17 cellular contexts compared by ENCODE assay signal in genomic region chr5:411728-412127, GRCh38. TPM values are rescaled to one million over a fixed set of nuclear protein-coding genes. Genes with fewer than 3 reads are reported as not detected.
DNase-seq lines count a peak whose midpoint lies in the region; ATAC-seq, FAIRE-seq and TF ChIP-seq lines count a peak whose summit lies in the region.
"Had no signal": no experiment of that assay in that cellular context is flagged by ENCODE, and none has a peak within 500 bp of the region (broad histone marks: within the 10 kb centered on the region; RNA-seq: fewer than 3 reads in every experiment).

No MANE protein-coding gene starts in this region.

- H3K27ac Mint-ChIP-seq in MCF 10A (ENCODE audit: low read depth, unreplicated experiment), result no peak overlapping the region
- no peak overlapping the region for H3K27ac Mint-ChIP-seq in HFFc6
- H3K27ac Mint-ChIP-seq: memory B cell had no signal

- H3K9me3 ChIP-seq in mammary epithelial cell (replicated peaks; ENCODE audit: insufficient read depth, low read length), result no peaks in the 10 kb centered on the region
- no peaks in the 10 kb centered on the region for H3K9me3 ChIP-seq in H1 (ENCODE audit: insufficient read depth in 2 of 2, low read depth in 1 of 2, low read length in 1 of 2)
- H3K9me3 ChIP-seq: neutrophil, thyroid gland had no signal

- no peak overlapping the region for H2BK15ac ChIP-seq in H1 (ENCODE audit: low read length)

- no peak for ATAC-seq in foreskin keratinocyte
- ATAC-seq: HCT116 had no signal

- dilution Hi-C loops in mammary epithelial cell (cut with HindIII; ENCODE audit: low sequenced_read_pairs), result no loop called here

- TF ChIP-seq EP300 in H1 (IDR thresholded peaks at IDR 0.05; ENCODE audit: borderline replicate concordance in 1 of 2, low read depth in 2 of 2, low read length in 2 of 2), result no peak

- WGBS in mammary epithelial cell (ENCODE audit: low coverage, missing lambda C conversion rate), result 76% methylated on average over 8 of the region's 13 CpGs
- 83% methylated on average over 13 of the region's 13 CpGs; no CpG with 5 or more reads in 1 of the 2 experiments for WGBS in H1 (ENCODE audit: extremely low coverage in 1 of 2, insufficient coverage in 1 of 2, insufficient read length in 1 of 2, insufficient replicate concordance in 2 of 2, low coverage in 1 of 2, low lambda C conversion rate in 2 of 2, missing lambda C conversion rate in 1 of 2), 2 experiments

- H3K4me1 Mint-ChIP-seq in MCF 10A (ENCODE audit: insufficient read depth, unreplicated experiment), result peaks cover 25% of the 10 kb centered on the region
- peaks cover 44% of the 10 kb centered on the region for H3K4me1 Mint-ChIP-seq in HFFc6 (ENCODE audit: low read depth)
- H3K4me1 Mint-ChIP-seq: memory B cell had no signal

- H3K9ac ChIP-seq in mammary epithelial cell (ENCODE audit: insufficient read depth, low read length) (no peak overlapping the region), H1 (replicated peaks in 1 of 4; ENCODE audit: extremely low read depth in 1 of 4, low read depth in 3 of 4, low read length in 3 of 4) (no peak overlapping the region; a peak in 1 of 7 replicates)

- no peak overlapping the region for H2AK5ac ChIP-seq in H1 (ENCODE audit: low read depth, low read length)

- H2BK5ac ChIP-seq in H1 (ENCODE audit: low read depth, low read length), result no peak overlapping the region

- POLR2A ChIA-PET in MCF 10A (lab: Yijun Ruan, JAX) (interaction anchor here (0.7 kb wide), 1 partner anchor 37 kb away, joined by 3 read pairs; no protein-coding TSS in a partner anchor), H1 (lab: Charles Lee; ENCODE audit: partially characterized antibody) (interaction anchor here (1.5 kb wide), 1 partner anchor 10 kb away, joined by 4 read pairs; no protein-coding TSS in a partner anchor)

- TF ChIP-seq CTCF in mammary epithelial cell (conservative IDR thresholded peaks at IDR 0.05 in 1 of 2, IDR thresholded peaks at IDR 0.05 in 1 of 2; ENCODE audit: extremely low read depth in 1 of 2, insufficient read depth in 1 of 2, low read depth in 1 of 2, low read length in 2 of 2), result no peak
- no peak for TF ChIP-seq CTCF in MCF 10A (IDR thresholded peaks at IDR 0.05; ENCODE audit: unreplicated experiment)
- TF ChIP-seq CTCF in H1 (IDR thresholded peaks at IDR 0.05; ENCODE audit: control extremely low read depth in 1 of 3, insufficient read depth in 1 of 3, low read depth in 1 of 3, low read length in 3 of 3), result no peak
- TF ChIP-seq CTCF in HFFc6 (IDR thresholded peaks at IDR 0.05), result no peak
- TF ChIP-seq CTCF in foreskin keratinocyte (conservative IDR thresholded peaks at IDR 0.05), result no peak

- no peak overlapping the region for H3K4me3 Mint-ChIP-seq in MCF 10A (ENCODE audit: unreplicated experiment)
- no peak overlapping the region for H3K4me3 Mint-ChIP-seq in HFFc6
- H3K4me3 Mint-ChIP-seq: activated naive CD8-positive, alpha-beta T cell treated with anti-CD3 and anti-CD28 coated beads, Interleukin-2, amount 10 ng/mL, durations not matched to agents 7 days and 5 days; memory B cell had no signal

- no peak overlapping the region for H4K91ac ChIP-seq in H1 (replicated peaks; ENCODE audit: insufficient read length, low read length)

- no peaks in the 10 kb centered on the region for H4K20me1 ChIP-seq in mammary epithelial cell (ENCODE audit: insufficient read depth, low read length)
- H4K20me1 ChIP-seq in H1 (replicated peaks in 1 of 2; ENCODE audit: control insufficient read depth in 1 of 2, insufficient read depth in 2 of 2, low read length in 2 of 2), result no peaks in the 10 kb centered on the region

- no peak overlapping the region for H3K56ac ChIP-seq in H1 (replicated peaks; ENCODE audit: insufficient read length, low read depth, low read length)

- no peak overlapping the region for H3K23ac ChIP-seq in H1 (ENCODE audit: insufficient read length)

- no peak for FAIRE-seq in H1 (lab: Jason Lieb, UNC)

- in situ Hi-C loops in mammary epithelial cell (cut with MboI; ENCODE audit: low sequenced_read_pairs in 2 of 2), result no loop called here

- TF ChIP-seq RAD21 in H1 (IDR thresholded peaks at IDR 0.05 in 1 of 2, conservative IDR thresholded peaks at IDR 0.05 in 1 of 2; ENCODE audit: low read depth in 2 of 2, low read length in 2 of 2), result no peak

- no peaks in the 10 kb centered on the region for H3K79me2 ChIP-seq in mammary epithelial cell (ENCODE audit: insufficient read depth, low read length)
- H3K79me2 ChIP-seq in H1 (ENCODE audit: control insufficient read depth in 1 of 2, insufficient read depth in 2 of 2, low read length in 2 of 2), result no peaks in the 10 kb centered on the region

- CTCF ChIA-PET in mammary epithelial cell (lab: Charles Lee; ENCODE audit: low non-redundant PET), result no interaction called here
- CTCF ChIA-PET in MCF 10A (lab: Yijun Ruan, JAX), result interaction anchor here (1.2 kb wide), 1 partner anchor 33 kb away, joined by 3 read pairs; no protein-coding TSS in a partner anchor
- CTCF ChIA-PET in H1 (lab: Charles Lee; ENCODE audit: partially characterized antibody), result interaction anchor here (1.0 to 9.1 kb wide), 4 partner anchors 10 to 36 kb away, joined by 4 to 99 read pairs (median 6); no protein-coding TSS in a partner anchor

- H4K5ac ChIP-seq in H1 (ENCODE audit: insufficient read length, low read depth, low read length), result no peak overlapping the region

- H3K27ac ChIP-seq in mammary epithelial cell (ENCODE audit: insufficient read depth, low read depth, low read length) (no peak overlapping the region), H1 (ENCODE audit: low read depth, low read length) (no peak overlapping the region), foreskin keratinocyte (no peak overlapping the region)
- H3K27ac ChIP-seq: neutrophil, thyroid gland, VCaP had no signal

- no peak overlapping the region for H3K14ac ChIP-seq in H1 (ENCODE audit: insufficient read length)

- no peaks in the 10 kb centered on the region for H3K9me3 Mint-ChIP-seq in MCF 10A (ENCODE audit: unreplicated experiment)
- no peaks in the 10 kb centered on the region for H3K9me3 Mint-ChIP-seq in HFFc6
- H3K9me3 Mint-ChIP-seq: activated naive CD8-positive, alpha-beta T cell treated with anti-CD3 and anti-CD28 coated beads, Interleukin-2, amount 10 ng/mL, durations not matched to agents 7 days and 5 days; memory B cell had no signal

- H3K27me3 ChIP-seq in mammary epithelial cell (ENCODE audit: insufficient read depth, low read length) (no peaks in the 10 kb centered on the region), H1 (replicated peaks in 1 of 4; ENCODE audit: control insufficient read depth in 3 of 4, extremely low read depth in 1 of 4, insufficient read depth in 3 of 4, low read length in 3 of 4) (peaks cover 0 to 2% (median 0%) of the 10 kb centered on the region in 4 experiments; a peak in 1 of 7 replicates), foreskin keratinocyte (peaks cover 8% of the 10 kb centered on the region)
- H3K27me3 ChIP-seq: neutrophil, thyroid gland had no signal

- no peak overlapping the region for H3K4me2 ChIP-seq in mammary epithelial cell (ENCODE audit: insufficient read depth, low read depth, low read length)
- H3K4me2 ChIP-seq in H1 (ENCODE audit: insufficient read depth in 1 of 2, low read depth in 2 of 2, low read length in 2 of 2), result no peak overlapping the region

- H3K23me2 ChIP-seq in H1 (ENCODE audit: low read depth, low read length), result no peaks in the 10 kb centered on the region

- H3K36me3 Mint-ChIP-seq in MCF 10A (ENCODE audit: insufficient read depth, unreplicated experiment) (no peaks in the 10 kb centered on the region), HFFc6 (ENCODE audit: low read depth) (peaks cover 44% of the 10 kb centered on the region)
- H3K36me3 Mint-ChIP-seq: memory B cell had no signal

- H3K18ac ChIP-seq in H1 (ENCODE audit: extremely low read depth, low read length), result no peak overlapping the region

- H3K36me3 ChIP-seq in mammary epithelial cell (ENCODE audit: insufficient read depth, low read length), result no peaks in the 10 kb centered on the region
- no peaks in the 10 kb centered on the region for H3K36me3 ChIP-seq in H1 (ENCODE audit: control insufficient read depth in 2 of 4, insufficient read depth in 4 of 4, low read length in 3 of 4)
- H3K36me3 ChIP-seq: neutrophil, thyroid gland had no signal

- no peaks in the 10 kb centered on the region for H3K79me1 ChIP-seq in H1 (ENCODE audit: low read depth, low read length)

- no peak for TF ChIP-seq POLR2A in H1 (IDR thresholded peaks at IDR 0.05; ENCODE audit: control extremely low read depth in 1 of 2, low read depth in 2 of 2, low read length in 2 of 2)

- intact Hi-C loops in mammary epithelial cell (cut with micrococcal nuclease) (no loop called here), MCF 10A (cut with micrococcal nuclease) (no loop called here)

- BruUV-seq in mammary epithelial cell (replicated peaks; lab: Mats Ljungman, UMichigan), result TSS peak; percentile 92
- BruUV-seq in MCF 10A (replicated peaks; lab: Mats Ljungman, UMichigan), result no TSS peak

- no peaks in the 10 kb centered on the region for H3K27me3 Mint-ChIP-seq in MCF 10A (ENCODE audit: insufficient read depth, unreplicated experiment)
- peaks cover 11% of the 10 kb centered on the region for H3K27me3 Mint-ChIP-seq in HFFc6 (ENCODE audit: insufficient read depth)
- H3K27me3 Mint-ChIP-seq: activated naive CD8-positive, alpha-beta T cell treated with anti-CD3 and anti-CD28 coated beads, Interleukin-2, amount 10 ng/mL, durations not matched to agents 7 days and 5 days had no signal

- 0 out of 2 replicates have a peak overlapping the region, but pooled peaks have one; percentile 50 for H2BK12ac ChIP-seq in H1 (ENCODE audit: low read depth, low read length)

- H3K4ac ChIP-seq in H1 (replicated peaks; ENCODE audit: insufficient read length, low read depth, low read length), result no peak overlapping the region

- no peak overlapping the region for H3K4me3 ChIP-seq in mammary epithelial cell (replicated peaks in 1 of 3; ENCODE audit: insufficient read depth in 1 of 3, low read depth in 2 of 3, low read length in 3 of 3)
- H3K4me3 ChIP-seq in H1 (ENCODE audit: extremely low read depth in 1 of 4, insufficient read depth in 2 of 4, low read depth in 3 of 4, low read length in 4 of 4), result no peak overlapping the region
- H3K4me3 ChIP-seq: thyroid gland had no signal

- H2BK20ac ChIP-seq in H1 (ENCODE audit: low read length), result no peak overlapping the region

- H2BK120ac ChIP-seq in H1 (replicated peaks; ENCODE audit: low read depth, low read length), result no peak overlapping the region

- H4K8ac ChIP-seq in H1 (ENCODE audit: extremely low read depth, insufficient read depth, low read length), result no peak overlapping the region; the same call in 1 of the 2 replicates

- H3K4me1 ChIP-seq in mammary epithelial cell (ENCODE audit: insufficient read depth, low read length), result peaks cover 4% of the 10 kb centered on the region
- peaks cover 0 to 7% (median 5%) of the 10 kb centered on the region in 4 experiments; a peak in 3 of 7 replicates for H3K4me1 ChIP-seq in H1 (replicated peaks in 1 of 4; ENCODE audit: control insufficient read depth in 3 of 4, insufficient read depth in 4 of 4, low read length in 3 of 4)
- H3K4me1 ChIP-seq in foreskin keratinocyte, result no peaks in the 10 kb centered on the region
- H3K4me1 ChIP-seq: thyroid gland had no signal

- no peak overlapping the region for H2AFZ ChIP-seq in mammary epithelial cell (ENCODE audit: low read depth, low read length)
- H2AFZ ChIP-seq in H1 (ENCODE audit: low read length), result 0 out of 2 replicates have a peak overlapping the region, but pooled peaks have one; percentile 38

- DNase-seq in mammary epithelial cell (no peak), MCF 10A (ENCODE audit: unreplicated experiment) (no peak), NCI-H748 treated with DMSO at 0.1 percent for 48 hours (lab: John Stamatoyannopoulos, UW) (peak; percentile 94), H1 (ENCODE audit: low read depth in 1 of 2, low spot score in 2 of 2) (no peak), C1 segment of cervical spinal cord (lab: John Stamatoyannopoulos, UW) (no peak), HFFc6 (no peak), foreskin keratinocyte (no peak)
- peak; percentile 62 for DNase-seq in stimulated activated CD8-positive, alpha-beta memory T cell treated with anti-CD3 and anti-CD28 coated beads, Interleukin-4, amount 100 ng/mL, for 48 hours
- DNase-seq: activated naive CD8-positive, alpha-beta T cell treated with anti-CD3 and anti-CD28 coated beads, Interleukin-2, amount 10 ng/mL, durations not matched to agents 7 days and 5 days; DMS53; NCI-H1417 treated with DMSO at 0.1 percent for 48 hours; NCI-H510A; thyroid gland had no signal

RNA-seq across cellular contexts. Expression of gene EXOC3, which starts 31.2 kb away (rescaled TPM):
- total RNA-seq in mammary epithelial cell (10 to 100 TPM; 19.5 to 41.2 TPM), MCF 10A (2022) (44.1 and 49.6 TPM in 2 replicates), foreskin keratinocyte (22.0 and 23.1 TPM in 2 replicates)
- polyA plus RNA-seq in mammary epithelial cell (15.0 TPM), H1 (2011; rRNA removed) (14.4 and 19.5 TPM in 2 replicates), foreskin keratinocyte (15.3 and 16.1 TPM in 2 replicates)
- polyA minus RNA-seq in mammary epithelial cell, result 26.2 TPM
- 27.5 and 30.0 TPM in 2 replicates for total RNA-seq in H1 (2021; fragmentation: NEBNext Ultra II Directional; extraction: Animal tissue kit (Norgen Biotek cat#: 25700))
- polyA plus RNA-seq in H1 (2011; cell fraction: cytosol; rRNA removed), result 17.3 TPM
- polyA plus RNA-seq in H1 (2011; cell fraction: nucleus; rRNA removed), result 38.7 TPM
- polyA plus RNA-seq in H1 (2012, experiment 1 of 2), result 24.9 to 34.9 TPM (median 31.8 TPM) in 4 replicates
- polyA plus RNA-seq in H1 (2012, experiment 2 of 2), result 19.3 TPM
- polyA plus RNA-seq in H1 (2013, experiment 1 of 2), result 16.3 TPM
- 14.9 TPM for polyA plus RNA-seq in H1 (2013, experiment 2 of 2)
- 16.7 and 19.2 TPM in 2 replicates for polyA minus RNA-seq in H1 (2011; rRNA and poly(A)+ RNA removed)
- polyA minus RNA-seq in H1 (2011; cell fraction: cytosol; rRNA and poly(A)+ RNA removed), result 12.9 TPM
- 14.7 TPM for polyA minus RNA-seq in H1 (2011; cell fraction: nucleus; rRNA and poly(A)+ RNA removed)
- 10 to 100 TPM; 46.8 to 54.1 (median 50.3) TPM for total RNA-seq in HFFc6 (2021; fragmentation: NEBNext Ultra II Directional; extraction: Animal tissue kit (Norgen Biotek cat#: 25700))

Comparison
In these comparisons a context has a peak if more than half of its experiments do, and no peak if none do; other contexts are left out.
1. DNase-seq: peak in NCI-H748 treated with DMSO at 0.1 percent for 48 hours (single experiment) and stimulated activated CD8-positive, alpha-beta memory T cell treated with anti-CD3 and anti-CD28 coated beads, Interleukin-4, amount 100 ng/mL, for 48 hours (single experiment); none in mammary epithelial cell (single experiment), MCF 10A (single experiment), H1 (0 of 2), C1 segment of cervical spinal cord (0 of 14), HFFc6 (single experiment) and foreskin keratinocyte (0 of 2).